Comparison of ENCODE assay signal across 18 cellular contexts in genomic region chr5:111453290-111453689, GRCh38.
DNase-seq lines count a peak whose midpoint lies in the region; ATAC-seq and TF ChIP-seq lines count a peak whose summit lies in the region.
"Had no signal": no experiment of that assay in that cellular context is flagged by ENCODE, and none has a peak within 500 bp of the region (broad histone marks: within the 10 kb centered on the region; RNA-seq: fewer than 3 reads in every experiment).

No MANE protein-coding gene starts in this region.

- H3K4me3 ChIP-seq in WERI-Rb-1 (ENCODE audit: low read depth, low read length) = peak overlapping the region; percentile 19; the same call in 1 of the 2 replicates
- H3K4me3 ChIP-seq: BLaER1 treated with 17β-estradiol and CSF1 and Interleukin-3, amounts not matched to agents 10 nM and 100 nM; gastroesophageal sphincter; smooth muscle cell had no signal

- peak overlapping the region; percentile 78 for H3K27ac ChIP-seq in WERI-Rb-1
- H3K27ac ChIP-seq: BLaER1 treated with 17β-estradiol and CSF1 and Interleukin-3, amounts not matched to agents 10 nM and 100 nM; gastroesophageal sphincter; VCaP had no signal

- no peak for ATAC-seq in HG03439 (IDR thresholded peaks at IDR 0.05; ENCODE audit: unreplicated experiment)
- ATAC-seq in HG03342 (IDR thresholded peaks at IDR 0.05; ENCODE audit: unreplicated experiment) = no peak
- ATAC-seq: activated CD8-positive, alpha-beta memory T cell treated with anti-CD3 and anti-CD28 coated beads, Interleukin-2, amount 10 ng/mL, durations not matched to agents 7 days and 5 days; gastroesophageal sphincter had no signal

- in situ Hi-C loops in ACHN (cut with HindIII; ENCODE audit: low pct_ligation_motif_present, low pct_unique_long_range_greater_than_20kb, low sequenced_read_pairs) = no loop called here

- no peak for TF ChIP-seq CTCF in WERI-Rb-1 (IDR thresholded peaks at IDR 0.05; ENCODE audit: low read depth, low read length)

- DNase-seq in ACHN = peak; percentile 39
- peak; percentile 9 for DNase-seq in ELR (ENCODE audit: low read depth)
- no peak for DNase-seq in WERI-Rb-1
- peak; percentile 36 for DNase-seq in kidney tubule cell (ENCODE audit: low spot score)
- no peak for DNase-seq in NCI-H2029 (lab: John Stamatoyannopoulos, UW)
- no peak for DNase-seq in HuH-7 (ENCODE audit: low spot score)
- DNase-seq: activated CD8-positive, alpha-beta memory T cell treated with anti-CD3 and anti-CD28 coated beads, Interleukin-2, amount 10 ng/mL, durations not matched to agents 7 days and 5 days; activated naive CD4-positive, alpha-beta T cell treated with anti-CD3 and anti-CD28 coated beads for 36 hours; cerebellar nuclear complex; DND-41; KBM-7; stimulated activated naive CD4-positive, alpha-beta T cell treated with Interleukin-2 at 50 U/mL for 16 hours had no signal

- H3K27me3 ChIP-seq in WERI-Rb-1 (ENCODE audit: insufficient read depth, low read depth, severe bottlenecking) = no peaks in the 10 kb centered on the region
- H3K27me3 ChIP-seq: BLaER1 treated with 17β-estradiol and CSF1 and Interleukin-3, amounts not matched to agents 10 nM and 100 nM; gastroesophageal sphincter had no signal

- H3K36me3 ChIP-seq in WERI-Rb-1 = no peaks in the 10 kb centered on the region
- H3K36me3 ChIP-seq: BLaER1 treated with 17β-estradiol and CSF1 and Interleukin-3, amounts not matched to agents 10 nM and 100 nM; gastroesophageal sphincter had no signal

- H3K9me3 ChIP-seq in WERI-Rb-1 (ENCODE audit: severe bottlenecking) = no peaks in the 10 kb centered on the region
- H3K9me3 ChIP-seq: BLaER1 treated with 17β-estradiol and CSF1 and Interleukin-3, amounts not matched to agents 10 nM and 100 nM; gastroesophageal sphincter had no signal

Comparison
In these comparisons a context has a peak if more than half of its experiments do, and no peak if none do; other contexts are left out.
1. DNase-seq: peak in ACHN (single experiment), ELR (single experiment) and kidney tubule cell (single experiment); none in WERI-Rb-1 (single experiment), NCI-H2029 (single experiment) and HuH-7 (single experiment).